ENCODE assay signal across 26 cellular contexts in genomic region chr18:45731706-45732105, GRCh38. TPM values are rescaled to one million over a fixed set of nuclear protein-coding genes. Genes with fewer than 3 reads are reported as not detected.
"Had no signal": no experiment of that assay in that cellular context is flagged by ENCODE, and none has a peak within 500 bp of the region (broad histone marks: within the 10 kb centered on the region; RNA-seq: fewer than 3 reads in every experiment).

No MANE protein-coding gene starts in this region.

- H3K4me3 Mint-ChIP-seq: activated B cell treated with CpG ODN at 0.5 μM for 24 hours; activated CD4-positive, alpha-beta memory T cell treated with anti-CD3 and anti-CD28 coated beads for 36 hours; activated CD4-positive, alpha-beta T cell treated with anti-CD3 and anti-CD28 coated beads, Interleukin-2, amount 10 ng/mL, durations not matched to agents 7 days and 5 days; activated naive CD8-positive, alpha-beta T cell treated with anti-CD3 and anti-CD28 coated beads, Interleukin-2, amount 50 U/mL, for 24 hours; activated T-cell treated with anti-CD3 and anti-CD28 coated beads, Interleukin-2, amount 50 U/mL, for 4 hours; T-cell had no signal

- H3K4me1 Mint-ChIP-seq: activated B cell treated with CpG ODN at 0.5 μM for 24 hours; activated CD4-positive, alpha-beta T cell treated with anti-CD3 and anti-CD28 coated beads, Interleukin-2, amount 10 ng/mL, durations not matched to agents 7 days and 5 days; activated naive CD8-positive, alpha-beta T cell treated with anti-CD3 and anti-CD28 coated beads, Interleukin-2, amount 50 U/mL, for 24 hours; T-cell had no signal

- H3K9me3 Mint-ChIP-seq: activated B cell treated with CpG ODN at 0.5 μM for 24 hours; activated CD4-positive, alpha-beta memory T cell treated with anti-CD3 and anti-CD28 coated beads for 36 hours; activated CD4-positive, alpha-beta T cell treated with anti-CD3 and anti-CD28 coated beads, Interleukin-2, amount 10 ng/mL, durations not matched to agents 7 days and 5 days; activated naive CD4-positive, alpha-beta T cell treated with anti-CD3 and anti-CD28 coated beads, Interleukin-2, amount 50 U/mL, for 72 hours; activated naive CD8-positive, alpha-beta T cell treated with anti-CD3 and anti-CD28 coated beads, Interleukin-2, amount 50 U/mL, for 24 hours; activated T-cell treated with anti-CD3 and anti-CD28 coated beads, Interleukin-2, amount 50 U/mL, for 4 hours; T-cell had no signal

- H3K27ac ChIP-seq: brain microvascular endothelial cell, cardiac muscle cell, SK-N-MC had no signal

- H3K4me3 ChIP-seq: cardiac muscle cell, SK-N-MC had no signal

- FAIRE-seq: TTC549 had no signal

- H3K27ac Mint-ChIP-seq: activated B cell treated with CpG ODN at 0.5 μM for 24 hours; activated CD4-positive, alpha-beta memory T cell treated with anti-CD3 and anti-CD28 coated beads for 36 hours; activated CD4-positive, alpha-beta T cell treated with anti-CD3 and anti-CD28 coated beads, Interleukin-2, amount 10 ng/mL, durations not matched to agents 7 days and 5 days; activated naive CD4-positive, alpha-beta T cell treated with anti-CD3 and anti-CD28 coated beads, Interleukin-2, amount 50 U/mL, for 72 hours; activated naive CD8-positive, alpha-beta T cell treated with anti-CD3 and anti-CD28 coated beads, Interleukin-2, amount 50 U/mL, for 24 hours; T-cell had no signal

- H3K36me3 Mint-ChIP-seq: activated CD4-positive, alpha-beta memory T cell treated with anti-CD3 and anti-CD28 coated beads for 36 hours; activated naive CD4-positive, alpha-beta T cell treated with anti-CD3 and anti-CD28 coated beads, Interleukin-2, amount 50 U/mL, for 72 hours had no signal

- H3K27me3 ChIP-seq: brain microvascular endothelial cell, cardiac muscle cell had no signal

- DNase-seq: activated B cell treated with CpG ODN at 0.5 μM for 24 hours; activated CD4-positive, alpha-beta memory T cell treated with anti-CD3 and anti-CD28 coated beads for 36 hours; activated CD4-positive, alpha-beta T cell treated with anti-CD3 and anti-CD28 coated beads, Interleukin-2, amount 10 ng/mL, durations not matched to agents 7 days and 5 days; activated CD8-positive, alpha-beta memory T cell treated with anti-CD3 and anti-CD28 coated beads for 24 hours; activated effector memory CD4-positive, alpha-beta T cell treated with anti-CD3 and anti-CD28 coated beads, Interleukin-2, amount 50 U/mL, for 16 hours; activated naive CD4-positive, alpha-beta T cell treated with Interleukin-2 at 50 U/mL for 16 hours; activated naive CD8-positive, alpha-beta T cell treated with anti-CD3 and anti-CD28 coated beads, Interleukin-2, amount 50 U/mL, for 24 hours; activated T-cell treated with anti-CD3 and anti-CD28 coated beads, Interleukin-2, amount 50 U/mL, for 4 hours; amygdala; brain microvascular endothelial cell; KG1; NCI-H1048; NCI-H1930; NCI-H2171 treated with DMSO at 0.1 percent for 48 hours; NCI-H226; NCI-H526; NCI-H774; NK-92 treated with Interleukin-12 subunit alpha and Interleukin-12 subunit beta, amount 100 ng/mL, for 24 hours; SIG-M5; T-cell; T-helper 2 cell had no signal

- H3K36me3 ChIP-seq: brain microvascular endothelial cell, cardiac muscle cell had no signal

- ATAC-seq: activated naive CD4-positive, alpha-beta T cell treated with anti-CD3 and anti-CD28 coated beads, Interleukin-2, amount 50 U/mL, for 72 hours; activated naive CD8-positive, alpha-beta T cell treated with anti-CD3 and anti-CD28 coated beads, Interleukin-2, amount 50 U/mL, for 24 hours; activated T-cell treated with anti-CD3 and anti-CD28 coated beads, Interleukin-2, amount 50 U/mL, for 4 hours; T-cell had no signal

- H3K27me3 Mint-ChIP-seq: activated CD4-positive, alpha-beta memory T cell treated with anti-CD3 and anti-CD28 coated beads for 36 hours; activated CD4-positive, alpha-beta T cell treated with anti-CD3 and anti-CD28 coated beads, Interleukin-2, amount 10 ng/mL, durations not matched to agents 7 days and 5 days; activated naive CD8-positive, alpha-beta T cell treated with anti-CD3 and anti-CD28 coated beads, Interleukin-2, amount 50 U/mL, for 24 hours had no signal

RNA-seq across cellular contexts. Expression of gene SLC14A1, which starts 7.7 kb away (rescaled TPM):
- total RNA-seq: cardiac muscle cell, NCI-H460 had no signal
- polyA plus RNA-seq: cardiac muscle cell had no signal
